Comparison of ENCODE assay signal across 8 cellular contexts in the genomic region with DNA sequence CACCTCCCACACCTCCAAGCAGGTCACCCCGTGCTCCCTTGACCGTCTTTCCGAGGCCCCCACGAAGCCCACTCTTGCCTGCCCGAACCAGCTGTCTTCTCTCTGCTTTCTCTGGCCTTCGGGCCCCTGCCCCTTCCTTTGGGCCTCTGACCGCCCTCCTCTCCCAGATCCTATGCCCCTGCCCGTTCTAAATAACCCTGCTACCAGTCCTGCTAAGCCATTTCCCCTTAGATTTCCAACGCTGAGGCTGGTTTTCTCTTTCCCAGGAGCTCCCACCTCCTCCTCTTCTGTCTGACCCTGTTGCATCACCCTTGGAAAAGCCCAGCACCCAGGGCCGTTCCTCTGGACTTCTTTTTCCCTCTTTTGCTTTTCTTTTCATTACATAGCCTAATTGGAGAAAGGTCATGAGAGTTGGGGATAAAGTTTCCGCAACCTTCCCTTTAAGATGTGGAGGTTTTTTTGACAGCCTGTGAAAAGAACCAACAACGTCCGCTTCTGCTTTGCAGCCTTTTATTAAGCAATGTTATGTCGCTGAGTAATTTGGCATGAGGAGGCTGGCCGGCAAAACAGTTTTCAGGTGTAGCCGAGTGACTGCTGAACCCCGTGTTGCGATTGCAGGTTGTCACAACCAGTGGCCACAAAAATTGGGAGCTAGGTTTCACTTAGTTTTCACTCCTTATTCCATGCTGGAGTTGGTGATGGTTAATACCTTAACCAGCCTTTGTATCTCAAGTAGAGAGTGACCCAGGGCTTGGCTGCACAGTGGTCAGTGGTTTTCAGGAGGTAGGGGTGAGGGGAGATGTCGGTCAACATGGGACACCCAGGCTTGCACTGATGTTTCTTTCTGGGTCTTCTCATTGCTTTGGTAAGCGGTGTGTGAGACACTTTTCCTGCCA. TPM values are rescaled to one million over a fixed set of nuclear protein-coding genes. Genes with fewer than 3 reads are reported as not detected.
DNase-seq lines count a peak whose midpoint lies in the region; ATAC-seq and TF ChIP-seq lines count a peak whose summit lies in the region.

No MANE protein-coding gene starts in this region.

- H3K9me3 ChIP-seq in ascending aorta (no peaks in the 10 kb centered on the region), right atrium auricular region (no peaks in the 10 kb centered on the region), prostate gland (no peaks in the 10 kb centered on the region)

- ATAC-seq in HG02759 (IDR thresholded peaks at IDR 0.05; ENCODE audit: unreplicated experiment): no peak

- H3K4me1 ChIP-seq in ascending aorta (peaks cover 0 to 8% of the 10 kb centered on the region in 2 donors), right atrium auricular region (peaks cover 0 to 35% of the 10 kb centered on the region in 2 donors), prostate gland (replicated peaks) (no peaks in the 10 kb centered on the region)

- TF ChIP-seq CTCF in HFF-Myc (IDR thresholded peaks at IDR 0.05; ENCODE audit: low read depth, low read length, missing control alignments): no peak
- TF ChIP-seq CTCF in ascending aorta (IDR thresholded peaks at IDR 0.05): no peak
- no peak for TF ChIP-seq CTCF in right atrium auricular region (IDR thresholded peaks at IDR 0.05)
- TF ChIP-seq CTCF in prostate gland (IDR thresholded peaks at IDR 0.05): no peak

- H3K27me3 ChIP-seq in ascending aorta (no peaks in the 10 kb centered on the region), right atrium auricular region (no peaks in the 10 kb centered on the region), prostate gland (replicated peaks; ENCODE audit: insufficient read depth) (no peaks in the 10 kb centered on the region)

- DNase-seq in DMS53 (lab: John Stamatoyannopoulos, UW) (peak; percentile 50), DMS53 treated with DMSO at 0.1 percent for 48 hours (lab: John Stamatoyannopoulos, UW; ENCODE audit: unreplicated experiment) (no peak), HFF-Myc (ENCODE audit: extremely low read depth, low read depth) (no peak), NOMO-1 treated with DMSO at 0.1 percent for 48 hours (lab: John Stamatoyannopoulos, UW; ENCODE audit: unreplicated experiment) (peak; percentile 86), ascending aorta (ENCODE audit: low spot score in 2 of 2) (peak in 1 of 2 donors; percentile 72), right atrium auricular region (ENCODE audit: low spot score) (peak; percentile 65), prostate gland (ENCODE audit: low spot score) (peak; percentile 28)

- TF ChIP-seq POLR2A in prostate gland (IDR thresholded peaks at IDR 0.05): no peak

- intact Hi-C loops in ascending aorta (cut with DNase I): loop anchor here (5.0 kb wide), 1 partner anchor 94 kb away; a partner anchor contains a TSS
- intact Hi-C loops in prostate gland (cut with DNase I): loop anchor here (5.0 kb wide), 1 partner anchor 94 kb away; a partner anchor contains a TSS

- H3K4me3 ChIP-seq in HFF-Myc (replicated peaks; ENCODE audit: low read depth, low read length): peak overlapping the region; percentile 78
- H3K4me3 ChIP-seq in ascending aorta: peak overlapping the region; percentile 88 to 99
- peak overlapping the region; percentile 65 to 94 for H3K4me3 ChIP-seq in right atrium auricular region
- peak overlapping the region; percentile 79 to 87 for H3K4me3 ChIP-seq in prostate gland

- WGBS in prostate gland: 7% methylated on average over 20 of the region's 20 CpGs

- H3K36me3 ChIP-seq in ascending aorta (no peaks in the 10 kb centered on the region), right atrium auricular region (no peaks in the 10 kb centered on the region), prostate gland (no peaks in the 10 kb centered on the region)

- H3K27ac ChIP-seq in ascending aorta (peak overlapping the region; percentile 95 to 96), right atrium auricular region (peak overlapping the region; percentile 94), prostate gland (peak overlapping the region; percentile 89 to 91)

RNA-seq across cellular contexts. Expression of a gene that starts 1.0 kb away (rescaled TPM):
- total RNA-seq in ascending aorta (12.7 TPM), right atrium auricular region (10 to 100 TPM; 17.7 to 22.6 TPM), prostate gland (10 to 100 TPM; 12.7 to 24.3 TPM)

RNA-seq across cellular contexts. Expression of a gene that starts 35.5 kb away (rescaled TPM):
- total RNA-seq in ascending aorta (113 TPM), right atrium auricular region (100 to 1,000 TPM; 116 TPM), prostate gland (100 to 1,000 TPM in 1 of 2 donors, 10 to 100 TPM in 1; 82.0 to 102 TPM)

Comparison
In these comparisons a context has a peak if more than half of its experiments do, and no peak if none do; other contexts are left out.
1. DNase-seq: peak in DMS53 (single experiment), NOMO-1 treated with DMSO at 0.1 percent for 48 hours (single experiment), right atrium auricular region (single experiment) and prostate gland (single experiment); none in DMS53 treated with DMSO at 0.1 percent for 48 hours (single experiment) and HFF-Myc (single experiment).
2. Peak in every context shown above with its lines, with median percentiles within 50 percentile points of each other: H3K4me3 ChIP-seq and H3K27ac ChIP-seq.